13 cellular contexts compared by ENCODE assay signal in the genomic region with DNA sequence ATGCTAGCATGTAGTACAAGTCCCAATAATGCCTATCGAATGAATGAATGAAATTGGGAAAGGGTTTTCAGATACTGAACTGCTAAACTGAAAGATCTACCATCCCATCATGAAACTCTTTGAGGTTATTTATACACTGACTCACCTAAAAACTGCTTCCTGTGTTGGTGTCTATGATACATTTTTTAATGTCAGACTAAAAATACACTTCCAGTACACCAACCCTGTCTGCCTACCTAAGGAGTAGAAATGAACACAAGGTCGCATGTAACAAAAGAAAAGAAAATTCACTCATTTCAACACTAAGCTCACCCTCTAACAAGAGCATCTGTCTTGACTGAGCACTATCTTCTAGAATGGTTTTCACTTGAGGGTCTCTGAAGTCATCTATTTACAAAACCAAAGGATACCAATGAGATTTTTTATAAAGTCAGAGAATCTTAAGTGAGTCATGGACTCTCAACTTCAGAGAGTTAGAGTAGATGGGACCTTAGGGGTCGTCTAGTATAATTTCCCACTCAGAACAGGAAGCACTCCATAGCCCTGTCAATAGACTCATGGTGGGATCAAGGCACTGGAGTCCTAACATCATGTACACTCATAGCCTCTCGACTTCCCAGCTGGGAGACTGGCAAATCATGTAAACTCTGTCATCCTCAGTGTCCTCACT. TPM values are rescaled to one million over a fixed set of nuclear protein-coding genes. Genes with fewer than 3 reads are reported as not detected.
DNase-seq lines count a peak whose midpoint lies in the region; ATAC-seq and TF ChIP-seq lines count a peak whose summit lies in the region.
"Had no signal": no experiment of that assay in that cellular context is flagged by ENCODE, and none has a peak within 500 bp of the region (broad histone marks: within the 10 kb centered on the region; RNA-seq: fewer than 3 reads in every experiment).

No MANE protein-coding gene starts in this region.

- no peaks in the 10 kb centered on the region for H3K4me1 Mint-ChIP-seq in memory B cell
- no peaks in the 10 kb centered on the region for H3K4me1 Mint-ChIP-seq in T-helper 17 cell

- H3K9me2 ChIP-seq in HCT116 (ENCODE audit: insufficient read depth) (no peaks in the 10 kb centered on the region), MM.1S (replicated peaks; ENCODE audit: insufficient read depth, low read length) (no peaks in the 10 kb centered on the region)

- H3K36me3 Mint-ChIP-seq in memory B cell: no peaks in the 10 kb centered on the region
- H3K36me3 Mint-ChIP-seq in T-helper 17 cell (ENCODE audit: low read depth): no peaks in the 10 kb centered on the region
- H3K36me3 Mint-ChIP-seq: activated naive CD8-positive, alpha-beta T cell had no signal

- H3K4me2 ChIP-seq in HCT116 (ENCODE audit: low read length) (peak overlapping the region; percentile 54), MM.1S (ENCODE audit: low read depth, low read length) (peak overlapping the region; percentile 81)

- H3K27ac Mint-ChIP-seq in memory B cell: peak overlapping the region; percentile 11
- H3K27ac Mint-ChIP-seq in T-helper 17 cell: no peak overlapping the region
- H3K27ac Mint-ChIP-seq: activated naive CD8-positive, alpha-beta T cell; T-helper 2 cell treated with Interferon-gamma antibody and Interleukin-4, amounts not matched to agents 5 μg/mL and 100 μg/mL, for 36 hours had no signal

- H3K9me3 Mint-ChIP-seq in memory B cell: no peaks in the 10 kb centered on the region
- H3K9me3 Mint-ChIP-seq: T-helper 2 cell treated with Interferon-gamma antibody and Interleukin-4, amounts not matched to agents 5 μg/mL and 100 μg/mL, for 36 hours had no signal

- H3K4me3 ChIP-seq in HCT116 (replicated peaks in 1 of 2; ENCODE audit: low read depth in 1 of 2, low read length in 2 of 2) (no peak overlapping the region), MM.1S (ENCODE audit: low read length) (peak overlapping the region; percentile 27; the same call in 1 of the 2 replicates)

- H3F3A ChIP-seq in MM.1S (ENCODE audit: insufficient read depth, low read length): peaks cover 33% of the 10 kb centered on the region

- DNase-seq in HCT116 (ENCODE audit: low read depth, low spot score): no peak
- peak; percentile 81 for DNase-seq in MM.1S
- DNase-seq in memory B cell (ENCODE audit: low spot score in 2 of 2): no peak
- no peak for DNase-seq in NCI-H524 treated with DMSO at 0.1 percent for 48 hours (lab: John Stamatoyannopoulos, UW)
- no peak for DNase-seq in middle frontal gyrus (ENCODE audit: extremely low spot score, low spot score)
- no peak for DNase-seq in NCI-H2107 treated with DMSO at 0.1 percent for 48 hours (lab: John Stamatoyannopoulos, UW; ENCODE audit: unreplicated experiment)
- DNase-seq in T-helper 17 cell: no peak
- DNase-seq: Caco-2, NCI-H2029 treated with DMSO at 0.1 percent for 48 hours had no signal

- no peak for TF ChIP-seq POLR2A in HCT116 (IDR thresholded peaks at IDR 0.05; ENCODE audit: borderline replicate concordance, extremely low read depth, insufficient read depth, insufficient read length)

- H4K20me1 ChIP-seq in HCT116 (ENCODE audit: insufficient read depth): no peaks in the 10 kb centered on the region
- H4K20me1 ChIP-seq in MM.1S (ENCODE audit: insufficient read depth, low read length): no peaks in the 10 kb centered on the region

- H2AFZ ChIP-seq in HCT116 (ENCODE audit: low read depth, low read length, poor library complexity, severe bottlenecking): no peak overlapping the region
- no peak overlapping the region; the same call in 1 of the 2 replicates for H2AFZ ChIP-seq in MM.1S (ENCODE audit: low read length)

- BruUV-seq in HCT116 (replicated peaks; lab: Mats Ljungman, UMichigan): no TSS peak

- H3K9me3 ChIP-seq in HCT116 (ENCODE audit: control insufficient read depth in 1 of 2, insufficient read depth in 1 of 2, low read depth in 1 of 2, low read length in 2 of 2): no peaks in the 10 kb centered on the region
- H3K9me3 ChIP-seq in MM.1S (replicated peaks; ENCODE audit: insufficient read depth, low read length): no peaks in the 10 kb centered on the region
- H3K9me3 ChIP-seq in T-helper 17 cell (ENCODE audit: control insufficient read depth, low read length, poor library complexity, severe bottlenecking): no peaks in the 10 kb centered on the region
- H3K9me3 ChIP-seq: Caco-2, neutrophil had no signal

- CTCF ChIA-PET in HCT116 (lab: Charles Lee): no interaction called here

- H3K27ac ChIP-seq in HCT116 (ENCODE audit: low read depth, low read length): no peak overlapping the region
- peak overlapping the region; percentile 93 for H3K27ac ChIP-seq in MM.1S (ENCODE audit: low read length)
- H3K27ac ChIP-seq: neutrophil had no signal

- H3K79me2 ChIP-seq in HCT116 (ENCODE audit: insufficient read depth, low read length) (no peaks in the 10 kb centered on the region), MM.1S (ENCODE audit: low read length) (no peaks in the 10 kb centered on the region)

- POLR2A ChIA-PET in HCT116 (lab: Charles Lee): no interaction called here

- no peaks in the 10 kb centered on the region for H3K36me3 ChIP-seq in HCT116 (ENCODE audit: control insufficient read depth in 1 of 2, insufficient read depth in 2 of 2, low read length in 2 of 2)
- H3K36me3 ChIP-seq in MM.1S (replicated peaks; ENCODE audit: insufficient read depth, low read length): no peaks in the 10 kb centered on the region
- H3K36me3 ChIP-seq: neutrophil had no signal

- no peak for TF ChIP-seq RAD21 in HCT116 (IDR thresholded peaks at IDR 0.05; ENCODE audit: low read depth)

- RAD21 ChIA-PET in HCT116 (lab: Charles Lee; ENCODE audit: low non-redundant PET in 1 of 2, low total read pairs in 2 of 2, uncharacterized antibody in 2 of 2, unreplicated experiment in 2 of 2): no interaction called here

- H3K4me3 Mint-ChIP-seq in memory B cell (no peak overlapping the region), T-helper 17 cell (no peak overlapping the region)
- H3K4me3 Mint-ChIP-seq: activated naive CD8-positive, alpha-beta T cell; T-helper 2 cell treated with Interferon-gamma antibody and Interleukin-4, amounts not matched to agents 5 μg/mL and 100 μg/mL, for 36 hours had no signal

- H3K27me3 Mint-ChIP-seq in memory B cell (no peaks in the 10 kb centered on the region), T-helper 17 cell (no peaks in the 10 kb centered on the region)

- ATAC-seq in GM18511 (IDR thresholded peaks at IDR 0.05; ENCODE audit: unreplicated experiment) (peak; percentile 73), HCT116 (no peak), memory B cell (ENCODE audit: low read depth) (no peak), T-helper 17 cell (no peak)

- H3K4me1 ChIP-seq in HCT116 (ENCODE audit: control insufficient read depth in 1 of 2, insufficient read depth in 2 of 2, low read length in 2 of 2) (peaks cover 42 to 51% of the 10 kb centered on the region in 2 experiments), MM.1S (ENCODE audit: low read length) (peaks cover 66% of the 10 kb centered on the region)

- intact Hi-C loops in HCT116 (cut with micrococcal nuclease): no loop called here

- TF ChIP-seq CTCF in HCT116 (IDR thresholded peaks at IDR 0.05 in 2 of 3, conservative IDR thresholded peaks at IDR 0.05 in 1 of 3; ENCODE audit: borderline replicate concordance in 1 of 3, insufficient read depth in 1 of 3, low read depth in 2 of 3, low read length in 2 of 3) (no peak), MM.1S (IDR thresholded peaks at IDR 0.05; ENCODE audit: low read length) (no peak)

- H3K9ac ChIP-seq in HCT116 (ENCODE audit: low read length) (no peak overlapping the region), MM.1S (ENCODE audit: low read length) (peak overlapping the region; percentile 40; the same call in 1 of the 2 replicates)

- no peaks in the 10 kb centered on the region for H3K27me3 ChIP-seq in HCT116 (ENCODE audit: insufficient read depth, low read length)
- no peaks in the 10 kb centered on the region for H3K27me3 ChIP-seq in MM.1S (replicated peaks; ENCODE audit: insufficient read depth, low read length)
- H3K27me3 ChIP-seq: neutrophil had no signal

TF ChIP-seq in HCT116, 20 proteins besides CTCF, POLR2A, EP300 and RAD21 (continues in another document):
- TF ChIP-seq ELF1 (IDR thresholded peaks at IDR 0.05; ENCODE audit: borderline replicate concordance, low read depth): no peak
- no peak for TF ChIP-seq EZH2 (IDR thresholded peaks at IDR 0.05)
- TF ChIP-seq EGR1 (IDR thresholded peaks at IDR 0.05; ENCODE audit: low read depth): no peak
- TF ChIP-seq EZH2phosphoT487 (IDR thresholded peaks at IDR 0.05; ENCODE audit: borderline replicate concordance): no peak
- TF ChIP-seq, protein P1, sequence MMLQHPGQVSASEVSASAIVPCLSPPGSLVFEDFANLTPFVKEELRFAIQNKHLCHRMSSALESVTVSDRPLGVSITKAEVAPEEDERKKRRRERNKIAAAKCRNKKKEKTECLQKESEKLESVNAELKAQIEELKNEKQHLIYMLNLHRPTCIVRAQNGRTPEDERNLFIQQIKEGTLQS (IDR thresholded peaks at IDR 0.05): no peak
- peak; percentile 63 for TF ChIP-seq SP1 (IDR thresholded peaks at IDR 0.05; ENCODE audit: low read depth)
- peak; percentile 43; the same call in 1 of the 2 replicates for TF ChIP-seq FOSL1 (IDR thresholded peaks at IDR 0.05; ENCODE audit: low read depth)
- no peak for TF ChIP-seq SRF (IDR thresholded peaks at IDR 0.05; ENCODE audit: low read depth)
- TF ChIP-seq, protein P2, sequence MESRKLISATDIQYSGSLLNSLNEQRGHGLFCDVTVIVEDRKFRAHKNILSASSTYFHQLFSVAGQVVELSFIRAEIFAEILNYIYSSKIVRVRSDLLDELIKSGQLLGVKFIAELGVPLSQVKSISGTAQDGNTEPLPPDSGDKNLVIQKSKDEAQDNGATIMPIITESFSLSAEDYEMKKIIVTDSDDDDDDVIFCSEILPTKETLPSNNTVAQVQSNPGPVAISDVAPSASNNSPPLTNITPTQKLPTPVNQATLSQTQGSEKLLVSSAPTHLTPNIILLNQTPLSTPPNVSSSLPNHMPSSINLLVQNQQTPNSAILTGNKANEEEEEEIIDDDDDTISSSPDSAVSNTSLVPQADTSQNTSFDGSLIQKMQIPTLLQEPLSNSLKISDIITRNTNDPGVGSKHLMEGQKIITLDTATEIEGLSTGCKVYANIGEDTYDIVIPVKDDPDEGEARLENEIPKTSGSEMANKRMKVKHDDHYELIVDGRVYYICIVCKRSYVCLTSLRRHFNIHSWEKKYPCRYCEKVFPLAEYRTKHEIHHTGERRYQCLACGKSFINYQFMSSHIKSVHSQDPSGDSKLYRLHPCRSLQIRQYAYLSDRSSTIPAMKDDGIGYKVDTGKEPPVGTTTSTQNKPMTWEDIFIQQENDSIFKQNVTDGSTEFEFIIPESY (IDR thresholded peaks at IDR 0.05; ENCODE audit: extremely low read depth, insufficient replicate concordance, low read length): no peak
- no peak for TF ChIP-seq TCF7L2 (IDR thresholded peaks at IDR 0.05; ENCODE audit: borderline replicate concordance, extremely low read depth, insufficient read depth, insufficient read length)
- TF ChIP-seq CEBPB (IDR thresholded peaks at IDR 0.05; ENCODE audit: low read depth): no peak
- no peak for TF ChIP-seq ZNF274 (IDR thresholded peaks at IDR 0.05; ENCODE audit: low read depth, low read length)
- TF ChIP-seq SIN3A (IDR thresholded peaks at IDR 0.05; ENCODE audit: low read depth): no peak

RNA-seq across cellular contexts. Expression of gene WLS, which starts 53.4 kb away (rescaled TPM):
- total RNA-seq in HCT116 (2021; ENCODE audit: unreplicated experiment): 38.0 TPM
- polyA plus RNA-seq in HCT116 (2012): 33.8 and 41.7 TPM in 2 replicates
- under 1 TPM in 1 of 2 donors, not detected in 1; 0.85 TPM for total RNA-seq in T-helper 17 cell

Comparison
In these comparisons a context has a peak if more than half of its experiments do, and no peak if none do; other contexts are left out.
1. RNA of gene WLS, which starts 53.4 kb away (total RNA-seq): 38.0 TPM in HCT116 (single experiment); 0.85 TPM in T-helper 17 cell; every median in the first group is over 10 times any median in the second.